27 cellular contexts compared by ENCODE assay signal in the genomic region with DNA sequence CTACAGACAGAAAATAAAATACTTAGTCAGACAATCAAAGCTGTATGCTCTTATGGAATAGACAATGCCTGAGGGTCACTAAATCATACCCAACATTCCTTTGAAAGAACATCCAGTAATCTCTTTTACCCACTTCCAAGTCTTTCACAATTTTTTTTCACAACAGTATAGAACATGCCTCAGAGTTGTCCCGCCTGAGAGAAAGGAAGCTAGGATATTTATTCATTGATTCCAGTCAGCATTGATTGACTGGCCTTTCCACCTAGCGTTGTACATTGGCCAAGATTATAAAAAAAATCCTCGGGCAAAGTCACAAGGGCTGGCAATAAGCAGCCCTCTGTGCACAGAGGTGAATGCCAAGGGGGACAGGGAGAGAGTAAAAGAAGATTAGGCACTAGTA.
DNase-seq lines count a peak whose midpoint lies in the region; ATAC-seq and TF ChIP-seq lines count a peak whose summit lies in the region.
"Had no signal": no experiment of that assay in that cellular context is flagged by ENCODE, and none has a peak within 500 bp of the region (broad histone marks: within the 10 kb centered on the region; RNA-seq: fewer than 3 reads in every experiment).

No MANE protein-coding gene starts in this region.

- no peaks in the 10 kb centered on the region for H3K36me3 Mint-ChIP-seq in activated CD8-positive, alpha-beta T cell treated with anti-CD3 and anti-CD28 coated beads, Interleukin-2, amount 10 ng/mL, durations not matched to agents 7 days and 5 days (ENCODE audit: low read depth)
- H3K36me3 Mint-ChIP-seq: neural progenitor cell had no signal

- H2AFZ ChIP-seq in PC-3 (ENCODE audit: low read length): no peak overlapping the region
- H2AFZ ChIP-seq: GM23338, neural progenitor cell, parathyroid adenoma had no signal

- H3K4me3 Mint-ChIP-seq in activated CD8-positive, alpha-beta T cell treated with anti-CD3 and anti-CD28 coated beads, Interleukin-2, amount 10 ng/mL, durations not matched to agents 7 days and 5 days: no peak overlapping the region
- H3K4me3 Mint-ChIP-seq: activated naive CD8-positive, alpha-beta T cell treated with anti-CD3 and anti-CD28 coated beads, Interleukin-2, amount 50 U/mL, for 24 hours; activated T-cell treated with anti-CD3 and anti-CD28 coated beads, Interleukin-2, amount 50 U/mL, for 72 hours; GM23338; HFFc6; neural progenitor cell; T-helper 17 cell had no signal

- H3K4me2 ChIP-seq in PC-3 (ENCODE audit: low read length): no peak overlapping the region
- H3K4me2 ChIP-seq: BLaER1, GM23338, neural progenitor cell had no signal

- DNase-seq in adipocyte (ENCODE audit: low read depth) (peak; percentile 70), left lobe of liver (ENCODE audit: low spot score) (no peak), PC-3 (no peak), lower lobe of right lung (no peak)
- DNase-seq in stimulated activated CD8-positive, alpha-beta memory T cell treated with anti-CD3 and anti-CD28 coated beads, Interleukin-4, amount 100 ng/mL, for 48 hours: no peak
- DNase-seq in activated CD8-positive, alpha-beta T cell treated with anti-CD3 and anti-CD28 coated beads, Interleukin-2, amount 10 ng/mL, durations not matched to agents 7 days and 5 days: no peak
- DNase-seq: activated CD4-positive, alpha-beta T cell treated with anti-CD3 and anti-CD28 coated beads, Interleukin-2, amount 50 U/mL, for 48 hours; activated naive CD8-positive, alpha-beta T cell treated with anti-CD3 and anti-CD28 coated beads, Interleukin-2, amount 50 U/mL, for 24 hours; activated T-cell treated with anti-CD3 and anti-CD28 coated beads, Interleukin-2, amount 50 U/mL, for 72 hours; DMS 273 treated with DMSO at 0.1 percent for 48 hours; HFFc6; mesenchymal stem cell; MM.1S; NCI-H1105 treated with DMSO at 0.1 percent for 48 hours; NCI-H1930; NCI-H524; OCI-M1; T-helper 17 cell; tibial artery had no signal

- POLR2A ChIA-PET in activated CD8-positive, alpha-beta T cell treated with anti-CD3 and anti-CD28 coated beads, Interleukin-2, amount 10 ng/mL, durations not matched to agents 7 days and 5 days (lab: Charles Lee): no interaction called here
- POLR2A ChIA-PET in PC-3 (lab: Charles Lee; ENCODE audit: unreplicated experiment): no interaction called here

- H3K9ac ChIP-seq in adipocyte (ENCODE audit: low read length) (peak overlapping the region; percentile 36), PC-3 (ENCODE audit: low read length) (no peak overlapping the region)
- H3K9ac ChIP-seq: BLaER1, neural progenitor cell, parathyroid adenoma had no signal

- peaks cover 8% of the 10 kb centered on the region for H3K9me3 ChIP-seq in adipocyte (ENCODE audit: control insufficient read depth, low read length)
- no peaks in the 10 kb centered on the region for H3K9me3 ChIP-seq in PC-3 (ENCODE audit: low read length)
- no peaks in the 10 kb centered on the region for H3K9me3 ChIP-seq in lower lobe of right lung
- H3K9me3 ChIP-seq: BLaER1, tibial artery had no signal

- peaks cover 2% of the 10 kb centered on the region for H3K27me3 Mint-ChIP-seq in activated CD8-positive, alpha-beta T cell treated with anti-CD3 and anti-CD28 coated beads, Interleukin-2, amount 10 ng/mL, durations not matched to agents 7 days and 5 days (ENCODE audit: low read depth)
- H3K27me3 Mint-ChIP-seq: activated naive CD8-positive, alpha-beta T cell treated with anti-CD3 and anti-CD28 coated beads, Interleukin-2, amount 50 U/mL, for 24 hours had no signal

- H3F3A ChIP-seq in PC-3 (ENCODE audit: low read length, unreplicated experiment): no peaks in the 10 kb centered on the region

- H3K36me3 ChIP-seq in adipocyte (ENCODE audit: control insufficient read depth, insufficient read depth, low read length, severe bottlenecking): no peaks in the 10 kb centered on the region
- no peaks in the 10 kb centered on the region for H3K36me3 ChIP-seq in PC-3 (ENCODE audit: low read depth, low read length)
- H3K36me3 ChIP-seq in lower lobe of right lung: no peaks in the 10 kb centered on the region
- H3K36me3 ChIP-seq: BLaER1, neural progenitor cell, tibial artery had no signal

- H3K4me1 ChIP-seq in adipocyte (ENCODE audit: control insufficient read depth, insufficient read depth, low read length) (peaks cover 21% of the 10 kb centered on the region), PC-3 (ENCODE audit: insufficient read depth, low read length) (no peaks in the 10 kb centered on the region), lower lobe of right lung (peaks cover 5% of the 10 kb centered on the region)
- H3K4me1 ChIP-seq: BLaER1, parathyroid adenoma, tibial artery had no signal

- no TSS peak for BruUV-seq in PC-3 (replicated peaks; lab: Mats Ljungman, UMichigan)

- H3K27ac ChIP-seq in PC-3 (ENCODE audit: low read length): no peak overlapping the region
- H3K27ac ChIP-seq in lower lobe of right lung: no peak overlapping the region
- H3K27ac ChIP-seq: BLaER1, neural progenitor cell, parathyroid adenoma, tibial artery had no signal

- ATAC-seq in esophagus mucosa: peak; percentile 62
- ATAC-seq in left lobe of liver: peak; percentile 85
- ATAC-seq in activated CD8-positive, alpha-beta T cell treated with anti-CD3 and anti-CD28 coated beads, Interleukin-2, amount 10 ng/mL, durations not matched to agents 7 days and 5 days: no peak
- no peak for ATAC-seq in PC-3
- ATAC-seq in lower lobe of right lung: no peak
- ATAC-seq: activated CD4-positive, CD25-positive, alpha-beta regulatory T cell treated with anti-CD3 and anti-CD28 coated beads, Interleukin-2, amount 50 U/mL, for 24 hours; activated naive CD8-positive, alpha-beta T cell treated with anti-CD3 and anti-CD28 coated beads, Interleukin-2, amount 50 U/mL, for 24 hours; activated T-cell treated with anti-CD3 and anti-CD28 coated beads, Interleukin-2, amount 50 U/mL, for 72 hours; GM23338; K562; Right ventricle myocardium inferior; T-helper 17 cell had no signal

- peaks cover 4% of the 10 kb centered on the region for H3K9me3 Mint-ChIP-seq in activated CD8-positive, alpha-beta T cell treated with anti-CD3 and anti-CD28 coated beads, Interleukin-2, amount 10 ng/mL, durations not matched to agents 7 days and 5 days (ENCODE audit: insufficient read depth)
- H3K9me3 Mint-ChIP-seq: activated naive CD8-positive, alpha-beta T cell treated with anti-CD3 and anti-CD28 coated beads, Interleukin-2, amount 50 U/mL, for 24 hours had no signal

- H3K79me2 ChIP-seq in PC-3 (ENCODE audit: low read length): no peaks in the 10 kb centered on the region
- H3K79me2 ChIP-seq: parathyroid adenoma had no signal

- no peaks in the 10 kb centered on the region for H3K9me2 ChIP-seq in PC-3 (replicated peaks; ENCODE audit: low read length)

- H3K4me1 Mint-ChIP-seq in activated CD8-positive, alpha-beta T cell treated with anti-CD3 and anti-CD28 coated beads, Interleukin-2, amount 10 ng/mL, durations not matched to agents 7 days and 5 days (ENCODE audit: low read depth): no peaks in the 10 kb centered on the region
- H3K4me1 Mint-ChIP-seq: GM23338, neural progenitor cell, T-helper 17 cell had no signal

- H4K20me1 ChIP-seq in PC-3 (ENCODE audit: low read length): no peaks in the 10 kb centered on the region
- H4K20me1 ChIP-seq: BLaER1 had no signal

- H3K4me3 ChIP-seq in adipocyte (ENCODE audit: low read length) (peak overlapping the region; percentile 0), PC-3 (ENCODE audit: low read length) (no peak overlapping the region), lower lobe of right lung (no peak overlapping the region)
- H3K4me3 ChIP-seq: BLaER1, GM23338, K562, neural progenitor cell, tibial artery had no signal

- CTCF ChIA-PET in activated CD8-positive, alpha-beta T cell treated with anti-CD3 and anti-CD28 coated beads, Interleukin-2, amount 10 ng/mL, durations not matched to agents 7 days and 5 days (lab: Charles Lee): no interaction called here
- CTCF ChIA-PET in PC-3 (lab: Charles Lee): no interaction called here

- H3K27ac Mint-ChIP-seq in activated CD8-positive, alpha-beta T cell treated with anti-CD3 and anti-CD28 coated beads, Interleukin-2, amount 10 ng/mL, durations not matched to agents 7 days and 5 days: no peak overlapping the region
- H3K27ac Mint-ChIP-seq: activated naive CD8-positive, alpha-beta T cell treated with anti-CD3 and anti-CD28 coated beads, Interleukin-2, amount 50 U/mL, for 24 hours; activated T-cell treated with anti-CD3 and anti-CD28 coated beads, Interleukin-2, amount 50 U/mL, for 72 hours; GM23338; HFFc6; neural progenitor cell; T-helper 17 cell had no signal

- H3K27me3 ChIP-seq in adipocyte (replicated peaks; ENCODE audit: control insufficient read depth, insufficient read depth, low read length) (no peaks in the 10 kb centered on the region), PC-3 (ENCODE audit: low read length) (no peaks in the 10 kb centered on the region), lower lobe of right lung (ENCODE audit: low read depth) (no peaks in the 10 kb centered on the region)
- H3K27me3 ChIP-seq: BLaER1, neural progenitor cell, tibial artery had no signal

- TF ChIP-seq CTCF in PC-3 (conservative IDR thresholded peaks at IDR 0.05; ENCODE audit: low read depth, low read length): no peak
- no peak for TF ChIP-seq CTCF in lower lobe of right lung (IDR thresholded peaks at IDR 0.05)

- intact Hi-C loops in PC-3 (cut with micrococcal nuclease): no loop called here
- intact Hi-C loops in lower lobe of right lung (cut with DNase I): no loop called here

Comparison
In these comparisons a context has a peak if more than half of its experiments do, and no peak if none do; other contexts are left out.
1. ATAC-seq: peak in esophagus mucosa (single experiment) and left lobe of liver (single experiment); none in activated CD8-positive, alpha-beta T cell treated with anti-CD3 and anti-CD28 coated beads, Interleukin-2, amount 10 ng/mL, durations not matched to agents 7 days and 5 days (single experiment), PC-3 (single experiment) and lower lobe of right lung (0 of 2).